Comparison of ENCODE assay signal across 1 cellular context in genomic region chr17:73349138-73349537, GRCh38.
TF ChIP-seq lines count a peak whose summit lies in the region.

No MANE protein-coding gene starts in this region.

TF ChIP-seq in K562, 482 proteins besides CTCF, POLR2A, EP300 and RAD21 (continued from another document):
- TF ChIP-seq, protein P1, sequence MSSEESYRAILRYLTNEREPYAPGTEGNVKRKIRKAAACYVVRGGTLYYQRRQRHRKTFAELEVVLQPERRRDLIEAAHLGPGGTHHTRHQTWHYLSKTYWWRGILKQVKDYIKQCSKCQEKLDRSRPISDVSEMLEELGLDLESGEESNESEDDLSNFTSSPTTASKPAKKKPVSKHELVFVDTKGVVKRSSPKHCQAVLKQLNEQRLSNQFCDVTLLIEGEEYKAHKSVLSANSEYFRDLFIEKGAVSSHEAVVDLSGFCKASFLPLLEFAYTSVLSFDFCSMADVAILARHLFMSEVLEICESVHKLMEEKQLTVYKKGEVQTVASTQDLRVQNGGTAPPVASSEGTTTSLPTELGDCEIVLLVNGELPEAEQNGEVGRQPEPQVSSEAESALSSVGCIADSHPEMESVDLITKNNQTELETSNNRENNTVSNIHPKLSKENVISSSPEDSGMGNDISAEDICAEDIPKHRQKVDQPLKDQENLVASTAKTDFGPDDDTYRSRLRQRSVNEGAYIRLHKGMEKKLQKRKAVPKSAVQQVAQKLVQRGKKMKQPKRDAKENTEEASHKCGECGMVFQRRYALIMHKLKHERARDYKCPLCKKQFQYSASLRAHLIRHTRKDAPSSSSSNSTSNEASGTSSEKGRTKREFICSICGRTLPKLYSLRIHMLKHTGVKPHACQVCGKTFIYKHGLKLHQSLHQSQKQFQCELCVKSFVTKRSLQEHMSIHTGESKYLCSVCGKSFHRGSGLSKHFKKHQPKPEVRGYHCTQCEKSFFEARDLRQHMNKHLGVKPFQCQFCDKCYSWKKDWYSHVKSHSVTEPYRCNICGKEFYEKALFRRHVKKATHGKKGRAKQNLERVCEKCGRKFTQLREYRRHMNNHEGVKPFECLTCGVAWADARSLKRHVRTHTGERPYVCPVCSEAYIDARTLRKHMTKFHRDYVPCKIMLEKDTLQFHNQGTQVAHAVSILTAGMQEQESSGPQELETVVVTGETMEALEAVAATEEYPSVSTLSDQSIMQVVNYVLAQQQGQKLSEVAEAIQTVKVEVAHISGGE (CRISPR knock-in tag; IDR thresholded peaks at IDR 0.05): no peak
- TF ChIP-seq ARNT (IDR thresholded peaks at IDR 0.05) (no peak), BRF2 (IDR thresholded peaks at IDR 0.05; ENCODE audit: borderline replicate concordance, insufficient read depth, insufficient read length) (no peak), ILK (tag; IDR thresholded peaks at IDR 0.05; ENCODE audit: borderline replicate concordance, low read depth) (no peak), PPARD (CRISPR knock-in tag; IDR thresholded peaks at IDR 0.05) (no peak), NR2C1 (IDR thresholded peaks at IDR 0.05) (no peak), NR2C1 (tag; IDR thresholded peaks at IDR 0.05) (no peak)
